In the genomic region with DNA sequence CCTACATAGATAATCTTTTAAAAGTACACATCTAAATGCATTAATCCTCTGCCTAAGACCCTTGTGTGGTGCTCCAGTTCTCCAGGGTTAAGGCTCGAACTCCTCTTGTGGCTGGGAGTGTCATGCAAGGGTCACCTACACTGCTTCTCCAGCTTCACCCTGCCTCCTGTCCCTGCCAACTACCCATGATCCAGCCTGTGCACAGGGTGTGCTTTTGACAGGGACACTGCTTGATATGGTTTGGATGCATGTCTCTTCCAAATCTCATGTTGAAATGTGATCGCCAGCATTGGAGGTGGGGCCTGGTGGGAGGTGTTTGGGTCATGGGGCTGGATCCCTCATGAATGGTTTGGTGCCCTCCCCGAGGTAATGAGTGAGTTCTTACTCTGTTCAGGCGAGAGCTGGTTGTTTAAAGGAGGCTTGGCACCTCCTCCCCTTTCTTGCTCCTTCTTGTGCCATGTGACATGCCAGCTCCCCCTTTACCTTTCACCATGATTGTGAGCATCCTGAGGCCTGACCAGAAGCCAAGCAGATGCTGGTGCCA, we compare ENCODE assay signal across 13 cellular contexts. TPM values are rescaled to one million over a fixed set of nuclear protein-coding genes. Genes with fewer than 3 reads are reported as not detected.
DNase-seq lines count a peak whose midpoint lies in the region; ATAC-seq and TF ChIP-seq lines count a peak whose summit lies in the region.
"Had no signal": no experiment of that assay in that cellular context is flagged by ENCODE, and none has a peak within 500 bp of the region (broad histone marks: within the 10 kb centered on the region; RNA-seq: fewer than 3 reads in every experiment).

No MANE protein-coding gene starts in this region.

- no peaks in the 10 kb centered on the region for H4K20me1 ChIP-seq in mammary epithelial cell (ENCODE audit: insufficient read depth, low read length)

- no peaks in the 10 kb centered on the region for H3K9me3 ChIP-seq in mammary epithelial cell (replicated peaks; ENCODE audit: insufficient read depth, low read length)
- H3K9me3 ChIP-seq in vagina = no peaks in the 10 kb centered on the region
- no peaks in the 10 kb centered on the region for H3K9me3 ChIP-seq in effector memory CD4-positive, alpha-beta T cell (ENCODE audit: control insufficient read depth, low read length)

- CTCF ChIA-PET in MCF 10A (lab: Yijun Ruan, JAX) = interaction anchor here (0.6 to 5.5 kb wide), 17 partner anchors 9 to 323 kb away, joined by 3 to 89 read pairs (median 3); a partner anchor contains a TSS
- CTCF ChIA-PET in mammary epithelial cell (lab: Charles Lee; ENCODE audit: low non-redundant PET) = interaction anchor here (0.9 kb wide), 1 partner anchor 62 kb away, joined by 3 read pairs; no protein-coding TSS in a partner anchor

- H3K27me3 ChIP-seq in mammary epithelial cell (ENCODE audit: insufficient read depth, low read length) = no peaks in the 10 kb centered on the region
- no peaks in the 10 kb centered on the region for H3K27me3 ChIP-seq in vagina
- no peaks in the 10 kb centered on the region for H3K27me3 ChIP-seq in effector memory CD4-positive, alpha-beta T cell (replicated peaks; ENCODE audit: control insufficient read depth, insufficient read depth, low read length, poor library complexity, severe bottlenecking)
- H3K27me3 ChIP-seq: hepatocyte, MG63 had no signal

- H3K27me3 Mint-ChIP-seq in MCF 10A (ENCODE audit: insufficient read depth, unreplicated experiment) (no peaks in the 10 kb centered on the region), natural killer cell (ENCODE audit: low read depth in 2 of 2) (no peaks in the 10 kb centered on the region)

- in situ Hi-C loops in mammary epithelial cell (cut with MboI; ENCODE audit: low sequenced_read_pairs in 2 of 2) = loop anchor here in 1 of 2 donors (10.0 kb wide), 1 partner anchor 77 kb away; a partner anchor contains a TSS

- H3K36me3 Mint-ChIP-seq in MCF 10A (ENCODE audit: insufficient read depth, unreplicated experiment) = no peaks in the 10 kb centered on the region
- H3K36me3 Mint-ChIP-seq in natural killer cell = peaks cover 6% of the 10 kb centered on the region

- BruUV-seq in MCF 10A (replicated peaks; lab: Mats Ljungman, UMichigan) = no TSS peak
- no TSS peak for BruUV-seq in mammary epithelial cell (replicated peaks; lab: Mats Ljungman, UMichigan)

- H3K4me1 ChIP-seq in mammary epithelial cell (ENCODE audit: insufficient read depth, low read length) (peaks cover 46% of the 10 kb centered on the region), vagina (peaks cover 86% of the 10 kb centered on the region)
- H3K4me1 ChIP-seq in effector memory CD4-positive, alpha-beta T cell (ENCODE audit: control insufficient read depth, insufficient read depth, low read length, poor library complexity, severe bottlenecking) = peaks cover 65% of the 10 kb centered on the region

- no peak for TF ChIP-seq CTCF in MCF 10A (IDR thresholded peaks at IDR 0.05; ENCODE audit: unreplicated experiment)
- no peak for TF ChIP-seq CTCF in mammary epithelial cell (conservative IDR thresholded peaks at IDR 0.05 in 1 of 2, IDR thresholded peaks at IDR 0.05 in 1 of 2; ENCODE audit: extremely low read depth in 1 of 2, insufficient read depth in 1 of 2, low read depth in 1 of 2, low read length in 2 of 2)
- no peak for TF ChIP-seq CTCF in natural killer cell (IDR thresholded peaks at IDR 0.05)
- TF ChIP-seq CTCF in vagina (IDR thresholded peaks at IDR 0.05) = no peak
- no peak for TF ChIP-seq CTCF in GM10266 (IDR thresholded peaks at IDR 0.05; ENCODE audit: control insufficient read depth, insufficient read depth, low read depth, missing control alignments)

- H3K27ac ChIP-seq in mammary epithelial cell (ENCODE audit: insufficient read depth, low read depth, low read length) (no peak overlapping the region), caudate nucleus (ENCODE audit: low read depth, low read length) (peak overlapping the region; percentile 24), vagina (peak overlapping the region; percentile 16)
- no peak overlapping the region for H3K27ac ChIP-seq in effector memory CD4-positive, alpha-beta T cell (ENCODE audit: insufficient read depth, low read length, poor library complexity, severe bottlenecking)
- H3K27ac ChIP-seq: hepatocyte had no signal

- H3K4me1 Mint-ChIP-seq in MCF 10A (ENCODE audit: insufficient read depth, unreplicated experiment) (peaks cover 46% of the 10 kb centered on the region), natural killer cell (peaks cover 94 to 95% of the 10 kb centered on the region in 2 donors)

- POLR2A ChIA-PET in MCF 10A (lab: Yijun Ruan, JAX) = interaction anchor here (0.9 to 5.3 kb wide), 8 partner anchors 9 to 124 kb away, joined by 3 to 78 read pairs (median 8); a partner anchor contains a TSS

- intact Hi-C loops in MCF 10A (cut with micrococcal nuclease) (loop anchor here (2.0 kb wide), 1 partner anchor 31 kb away; no protein-coding TSS in a partner anchor), mammary epithelial cell (cut with micrococcal nuclease) (loop anchor here (2.0 to 10.0 kb wide), 3 partner anchors 29 to 353 kb away; a partner anchor contains a TSS), natural killer cell (cut with micrococcal nuclease) (loop anchor here (2.0 kb wide), 1 partner anchor 73 kb away; a partner anchor contains a TSS), vagina (cut with DNase I) (loop anchor here (5.0 kb wide), 1 partner anchor 69 kb away; no protein-coding TSS in a partner anchor)

- ATAC-seq in natural killer cell = peak in 2 of 3 donors; percentile 21 to 46
- no peak for ATAC-seq in GM21576 (IDR thresholded peaks at IDR 0.05; ENCODE audit: unreplicated experiment)

- H3K4me3 Mint-ChIP-seq in MCF 10A (ENCODE audit: unreplicated experiment) (no peak overlapping the region), natural killer cell (peak overlapping the region; percentile 81)

- WGBS in mammary epithelial cell (ENCODE audit: low coverage, missing lambda C conversion rate) = 92% methylated on average over 4 of the region's 4 CpGs

- no peaks in the 10 kb centered on the region for H3K36me3 ChIP-seq in mammary epithelial cell (ENCODE audit: insufficient read depth, low read length)
- H3K36me3 ChIP-seq in vagina = no peaks in the 10 kb centered on the region
- H3K36me3 ChIP-seq in effector memory CD4-positive, alpha-beta T cell (ENCODE audit: control insufficient read depth, insufficient read depth, low read length) = peaks cover 5% of the 10 kb centered on the region

- no peak for TF ChIP-seq POLR2A in vagina (IDR thresholded peaks at IDR 0.05)

- H3K9ac ChIP-seq in mammary epithelial cell (ENCODE audit: insufficient read depth, low read length) = no peak overlapping the region

- H3K4me3 ChIP-seq in mammary epithelial cell (replicated peaks in 1 of 3; ENCODE audit: insufficient read depth in 1 of 3, low read depth in 2 of 3, low read length in 3 of 3) = no peak overlapping the region
- no peak overlapping the region for H3K4me3 ChIP-seq in vagina
- H3K4me3 ChIP-seq in effector memory CD4-positive, alpha-beta T cell (ENCODE audit: insufficient read depth, low read depth, low read length, poor library complexity, severe bottlenecking) = no peak overlapping the region
- H3K4me3 ChIP-seq: hepatocyte, MG63 had no signal

- H3K4me2 ChIP-seq in mammary epithelial cell (ENCODE audit: insufficient read depth, low read depth, low read length) = no peak overlapping the region
- H3K4me2 ChIP-seq: hepatocyte had no signal

- no peaks in the 10 kb centered on the region for H3K79me2 ChIP-seq in mammary epithelial cell (ENCODE audit: insufficient read depth, low read length)
- H3K79me2 ChIP-seq: hepatocyte had no signal

- H2AFZ ChIP-seq in mammary epithelial cell (ENCODE audit: low read depth, low read length) = no peak overlapping the region
- H2AFZ ChIP-seq: hepatocyte had no signal

- dilution Hi-C loops in mammary epithelial cell (cut with HindIII; ENCODE audit: low sequenced_read_pairs) = no loop called here

- H3K27ac Mint-ChIP-seq in MCF 10A (ENCODE audit: low read depth, unreplicated experiment) (peak overlapping the region; percentile 10), natural killer cell (peak overlapping the region; percentile 99 to 100)

- DNase-seq in MCF 10A (ENCODE audit: unreplicated experiment) = no peak
- no peak for DNase-seq in mammary epithelial cell
- no peak for DNase-seq in caudate nucleus (lab: John Stamatoyannopoulos, UW)
- DNase-seq in natural killer cell = no peak
- DNase-seq in vagina (ENCODE audit: extremely low spot score in 2 of 2) = peak in 1 of 2 donors; percentile 77
- DNase-seq in effector memory CD4-positive, alpha-beta T cell = no peak
- no peak for DNase-seq in GM10266 (ENCODE audit: extremely low spot score)
- DNase-seq: GDM1, mesendoderm, retina had no signal

- H3K9me3 Mint-ChIP-seq in MCF 10A (ENCODE audit: unreplicated experiment) (no peaks in the 10 kb centered on the region), natural killer cell (no peaks in the 10 kb centered on the region)

RNA-seq across cellular contexts. Expression of a gene that starts 48.5 kb away (rescaled TPM):
- total RNA-seq in MCF 10A (2022) = 122 and 167 TPM in 2 replicates
- 10 to 100 TPM; 11.5 to 13.8 TPM for total RNA-seq in mammary epithelial cell
- 15.5 TPM for polyA plus RNA-seq in mammary epithelial cell
- 69.6 TPM for polyA minus RNA-seq in mammary epithelial cell
- total RNA-seq in natural killer cell = 1 to 10 TPM; 1.6 to 5.0 (median 3.9) TPM
- total RNA-seq in vagina = 15.2 TPM

Comparison
In these comparisons a context has a peak if more than half of its experiments do, and no peak if none do; other contexts are left out.
1. H3K27ac ChIP-seq: peak in caudate nucleus (single experiment) and vagina (single experiment); none in mammary epithelial cell (single experiment) and effector memory CD4-positive, alpha-beta T cell (single experiment).